8 cellular contexts compared by ENCODE assay signal in the genomic region with DNA sequence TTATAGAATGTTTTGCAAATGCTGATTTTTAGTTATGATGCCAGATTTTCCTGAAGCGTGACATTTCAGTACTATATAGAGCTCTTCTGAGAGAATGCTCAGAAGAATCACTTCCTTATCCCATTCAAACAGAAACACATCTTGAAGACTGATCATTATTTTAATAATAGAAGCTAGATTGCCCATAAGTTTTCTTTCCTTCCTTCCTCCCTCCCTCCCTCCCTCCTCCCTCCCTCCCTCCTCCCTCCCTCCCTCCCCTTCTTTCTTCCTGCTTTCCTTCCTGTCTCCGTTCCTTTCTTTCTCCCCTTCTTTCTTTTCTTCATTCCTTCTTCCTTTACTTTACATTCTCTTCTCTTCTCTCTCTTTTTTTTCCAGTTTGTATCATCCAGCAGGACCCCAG.
"Had no signal": no experiment of that assay in that cellular context is flagged by ENCODE, and none has a peak within 500 bp of the region (broad histone marks: within the 10 kb centered on the region; RNA-seq: fewer than 3 reads in every experiment).

No MANE protein-coding gene starts in this region.

- FAIRE-seq: H1, H54, HTR-8/SVneo had no signal

- DNase-seq: H9, HCEC 1CT, KG1 had no signal

- H3K4me2 ChIP-seq: GM23338 had no signal

- H3K4me1 Mint-ChIP-seq: GM23338, H9, IgD-negative memory B cell had no signal

- H3K27me3 Mint-ChIP-seq: IgD-negative memory B cell had no signal

- H3K4me3 Mint-ChIP-seq: GM23338, H9, IgD-negative memory B cell had no signal

- H3K9me3 Mint-ChIP-seq: H9 had no signal

- ATAC-seq: GM23338 had no signal

- H3K4me3 ChIP-seq: GM23338 had no signal

- H2AFZ ChIP-seq: GM23338 had no signal

- H3K27ac Mint-ChIP-seq: GM23338, H9, IgD-negative memory B cell had no signal
